In genomic region chr16:57504001-57504400, GRCh38 we compare ENCODE assay signal across 16 cellular contexts. TPM values are rescaled to one million over a fixed set of nuclear protein-coding genes. Genes with fewer than 3 reads are reported as not detected.
A peak's percentile ranks its signal among the peaks of the same experiment; 100 is the strongest.
DNase-seq lines count a peak whose midpoint lies in the region; ATAC-seq and TF ChIP-seq lines count a peak whose summit lies in the region.
"Had no signal": no experiment of that assay in that cellular context is flagged by ENCODE, and none has a peak within 500 bp of the region (broad histone marks: within the 10 kb centered on the region; RNA-seq: fewer than 3 reads in every experiment).

No MANE protein-coding gene starts in this region.

- H3K36me3 ChIP-seq in left ventricle myocardium inferior (no peaks in the 10 kb centered on the region), parathyroid adenoma (ENCODE audit: control insufficient read depth, insufficient read depth, low read length) (no peaks in the 10 kb centered on the region), transverse colon (no peaks in the 10 kb centered on the region), MG63 (no peaks in the 10 kb centered on the region), OCI-LY7 (ENCODE audit: insufficient read depth, low read length) (no peaks in the 10 kb centered on the region)

- no peak for TF ChIP-seq EP300 in transverse colon (IDR thresholded peaks at IDR 0.05; ENCODE audit: low read depth)

- CTCF ChIA-PET in OCI-LY7 (lab: Charles Lee; ENCODE audit: unreplicated experiment): no interaction called here

- 74 to 77% methylated on average over 4 to 6 of the region's 6 CpGs for WGBS in transverse colon (ENCODE audit: low coverage in 1 of 2), 2 donors

- H3K79me2 ChIP-seq in parathyroid adenoma (no peaks in the 10 kb centered on the region), OCI-LY7 (ENCODE audit: insufficient read depth, low read depth, low read length) (no peaks in the 10 kb centered on the region)

- intact Hi-C loops in Right ventricle myocardium superior (cut with DNase I) (no loop called here), left ventricle myocardium inferior (cut with micrococcal nuclease) (no loop called here), transverse colon (cut with DNase I; ENCODE audit: low total_unique reads) (no loop called here), OCI-LY7 (cut with micrococcal nuclease; ENCODE audit: unreplicated experiment) (no loop called here)

- in situ Hi-C loops in transverse colon (cut with MboI; ENCODE audit: low pct_ligation_motif_present in 1 of 4, low pct_unique_long_range_greater_than_20kb in 1 of 4, low sequenced_read_pairs in 3 of 4): no loop called here

- H3K9me2 ChIP-seq in OCI-LY7 (ENCODE audit: insufficient read depth, low read length): no peaks in the 10 kb centered on the region

- no peak overlapping the region for H3K4me3 ChIP-seq in left ventricle myocardium inferior
- no peak overlapping the region for H3K4me3 ChIP-seq in parathyroid adenoma (ENCODE audit: low read depth, low read length)
- H3K4me3 ChIP-seq in transverse colon: no peak overlapping the region
- no peak overlapping the region for H3K4me3 ChIP-seq in MG63
- no peak overlapping the region for H3K4me3 ChIP-seq in OCI-LY7 (ENCODE audit: low read depth, low read length, poor library complexity, severe bottlenecking)
- H3K4me3 ChIP-seq: K562, PC-9 had no signal

- H2AFZ ChIP-seq in parathyroid adenoma: no peak overlapping the region
- no peak overlapping the region for H2AFZ ChIP-seq in OCI-LY7 (ENCODE audit: low read length)
- H2AFZ ChIP-seq: PC-9 had no signal

- H3K9me3 ChIP-seq in left ventricle myocardium inferior (replicated peaks) (no peaks in the 10 kb centered on the region), parathyroid adenoma (ENCODE audit: control insufficient read depth, low read length) (no peaks in the 10 kb centered on the region), transverse colon (no peaks in the 10 kb centered on the region), MG63 (no peaks in the 10 kb centered on the region), OCI-LY7 (ENCODE audit: low read length) (no peaks in the 10 kb centered on the region)

- H3K27me3 ChIP-seq in left ventricle myocardium inferior (ENCODE audit: low read depth): no peaks in the 10 kb centered on the region
- no peaks in the 10 kb centered on the region for H3K27me3 ChIP-seq in parathyroid adenoma (ENCODE audit: control insufficient read depth, insufficient read depth, low read length)
- no peaks in the 10 kb centered on the region for H3K27me3 ChIP-seq in transverse colon
- H3K27me3 ChIP-seq in MG63: no peaks in the 10 kb centered on the region; the same call in 1 of the 2 replicates

- no peak overlapping the region for H3K9ac ChIP-seq in parathyroid adenoma

- TF ChIP-seq POLR2A in transverse colon (IDR thresholded peaks at IDR 0.05): no peak

- H3K4me2 ChIP-seq in parathyroid adenoma (ENCODE audit: low read length): no peak overlapping the region
- H3K4me2 ChIP-seq in OCI-LY7 (ENCODE audit: low read length): no peak overlapping the region
- H3K4me2 ChIP-seq: PC-9 had no signal

- BruUV-seq in OCI-LY7 (replicated peaks; lab: Mats Ljungman, UMichigan): no TSS peak

- no peak for ATAC-seq in Right ventricle myocardium superior (ENCODE audit: poor library complexity)

- H4K20me1 ChIP-seq in OCI-LY7 (ENCODE audit: insufficient read depth, low read length): no peaks in the 10 kb centered on the region; the same call in 1 of the 2 replicates

- POLR2A ChIA-PET in OCI-LY7 (lab: Charles Lee): no interaction called here

- H3K4me1 ChIP-seq in left ventricle myocardium inferior (no peaks in the 10 kb centered on the region), parathyroid adenoma (peaks cover 18% of the 10 kb centered on the region), transverse colon (no peaks in the 10 kb centered on the region), OCI-LY7 (ENCODE audit: insufficient read depth, low read length, poor library complexity, severe bottlenecking) (no peaks in the 10 kb centered on the region)

- DNase-seq in Right ventricle myocardium superior (peak; percentile 8), left ventricle myocardium inferior (no peak), DMS79 (lab: John Stamatoyannopoulos, UW) (peak; percentile 41), NCI-H69 (lab: John Stamatoyannopoulos, UW) (peak; percentile 62), transverse colon (no peak), MG63 (no peak), OCI-LY7 (ENCODE audit: low spot score) (no peak)
- DNase-seq: CD4-positive, CD25-positive, alpha-beta regulatory T cell; NCI-H446 treated with DMSO at 0.1 percent for 48 hours; NCI-H526 treated with DMSO at 0.1 percent for 48 hours; PC-9; SIG-M5 had no signal

- H3K27ac ChIP-seq in left ventricle myocardium inferior (replicated peaks) (no peak overlapping the region), parathyroid adenoma (peak overlapping the region; percentile 3), transverse colon (no peak overlapping the region), OCI-LY7 (ENCODE audit: low read depth, low read length, poor library complexity, severe bottlenecking) (no peak overlapping the region)
- H3K27ac ChIP-seq: PC-9, RWPE1 had no signal

- TF ChIP-seq CTCF in left ventricle myocardium inferior (IDR thresholded peaks at IDR 0.05; ENCODE audit: borderline replicate concordance) (no peak), parathyroid adenoma (IDR thresholded peaks at IDR 0.05) (no peak), transverse colon (IDR thresholded peaks at IDR 0.05) (no peak), OCI-LY7 (conservative IDR thresholded peaks at IDR 0.05; ENCODE audit: low read length) (no peak)

RNA-seq across cellular contexts. Expression of gene DOK4, which starts 17.7 kb away (rescaled TPM):
- total RNA-seq in Right ventricle myocardium superior (7.5 TPM), left ventricle myocardium inferior (10.0 TPM), transverse colon (100 to 1,000 TPM in 3 of 4 donors, 10 to 100 TPM in 1; 57.9 to 312 (median 143) TPM), OCI-LY7 (2022) (1.0 and 1.1 TPM in 2 replicates)
- total RNA-seq in MG63 (2014; rRNA removed; shearing (Covaris generic); ENCODE audit: low replicate concordance): 19.1 and 19.3 TPM in 2 replicates
- total RNA-seq in OCI-LY7 (2014; rRNA removed; shearing (Covaris generic)): 0.09 and 0.13 TPM in 2 replicates

RNA-seq across cellular contexts. Expression of gene CCDC102A, which starts 32.4 kb away (rescaled TPM):
- total RNA-seq in Right ventricle myocardium superior (10.5 TPM), left ventricle myocardium inferior (11.3 TPM), transverse colon (10 to 100 TPM in 1 of 4 donors, 1 to 10 TPM in 3; 2.2 to 17.7 (median 3.7) TPM), OCI-LY7 (2022) (6.7 and 7.1 TPM in 2 replicates)
- total RNA-seq in MG63 (2014; rRNA removed; shearing (Covaris generic); ENCODE audit: low replicate concordance): 33.1 and 34.6 TPM in 2 replicates
- total RNA-seq in OCI-LY7 (2014; rRNA removed; shearing (Covaris generic)): 4.2 and 4.8 TPM in 2 replicates

RNA-seq across cellular contexts. Expression of gene ADGRG5, which starts 38.4 kb away (rescaled TPM):
- total RNA-seq in Right ventricle myocardium superior: 0.05 TPM
- total RNA-seq in left ventricle myocardium inferior: not detected
- 1 to 10 TPM in 2 of 4 donors, under 1 TPM in 1, not detected in 1; 0.41 to 1.9 (median 1.9) TPM for total RNA-seq in transverse colon
- total RNA-seq in MG63 (2014; rRNA removed; shearing (Covaris generic); ENCODE audit: low replicate concordance): not detected in 2 replicates
- total RNA-seq in OCI-LY7 (2014; rRNA removed; shearing (Covaris generic)): 0.39 TPM in 1 of 2 replicates, not detected in the other
- 0.37 and 1.3 TPM in 2 replicates for total RNA-seq in OCI-LY7 (2022)
- total RNA-seq: LHCN-M2, PC-9 had no signal

RNA-seq across cellular contexts. Expression of gene POLR2C, which starts 41.5 kb away (rescaled TPM):
- total RNA-seq in Right ventricle myocardium superior (37.9 TPM), left ventricle myocardium inferior (47.6 TPM), transverse colon (100 to 1,000 TPM in 1 of 4 donors, 10 to 100 TPM in 3; 39.2 to 104 (median 72.7) TPM), OCI-LY7 (2022) (51.3 and 52.3 TPM in 2 replicates)
- total RNA-seq in MG63 (2014; rRNA removed; shearing (Covaris generic); ENCODE audit: low replicate concordance): 482 TPM in 2 replicates
- 98.1 and 101 TPM in 2 replicates for total RNA-seq in OCI-LY7 (2014; rRNA removed; shearing (Covaris generic))

RNA-seq across cellular contexts. Expression of gene COQ9, which starts 56.7 kb away (rescaled TPM):
- total RNA-seq in Right ventricle myocardium superior (225 TPM), left ventricle myocardium inferior (234 TPM), transverse colon (100 to 1,000 TPM; 113 to 154 (median 148) TPM), OCI-LY7 (2022) (43.9 and 45.2 TPM in 2 replicates)
- total RNA-seq in MG63 (2014; rRNA removed; shearing (Covaris generic); ENCODE audit: low replicate concordance): 133 and 193 TPM in 2 replicates
- total RNA-seq in OCI-LY7 (2014; rRNA removed; shearing (Covaris generic)): 30.5 and 31.3 TPM in 2 replicates

Comparison
In these comparisons a context has a peak if more than half of its experiments do, and no peak if none do; other contexts are left out.
1. DNase-seq: peak in Right ventricle myocardium superior (single experiment), DMS79 (single experiment) and NCI-H69 (single experiment); none in left ventricle myocardium inferior (single experiment), transverse colon (single experiment), MG63 (single experiment) and OCI-LY7 (single experiment).